In the genomic region with DNA sequence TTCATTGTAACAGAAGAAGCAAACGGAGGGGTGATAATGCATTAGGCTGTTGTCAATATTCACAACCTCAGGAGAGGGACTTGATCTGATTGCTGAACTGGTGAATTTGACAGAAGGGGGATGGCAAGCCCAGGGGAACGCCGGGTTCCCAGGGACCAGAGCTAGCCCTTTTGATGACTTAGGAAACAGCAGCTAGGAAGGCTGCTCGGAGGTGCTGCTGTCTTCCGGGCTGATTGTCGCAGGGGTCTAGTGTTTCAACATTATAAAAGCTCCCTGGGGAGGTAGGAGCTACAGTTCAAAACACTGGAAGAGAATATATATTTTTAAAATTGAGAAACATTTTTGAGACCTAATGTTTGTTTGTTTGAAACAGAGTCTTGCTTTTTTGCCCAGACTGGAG, we compare ENCODE assay signal across 1 cellular context.
TF ChIP-seq lines count a peak whose summit lies in the region.

No MANE protein-coding gene starts in this region.

TF ChIP-seq in WTC11, 78 proteins besides CTCF, POLR2A, EP300 and RAD21:
- TF ChIP-seq FOXJ3 (CRISPR knock-in tag; IDR thresholded peaks at IDR 0.05; ENCODE audit: borderline replicate concordance) (no peak), RELA (CRISPR knock-in tag; IDR thresholded peaks at IDR 0.05; ENCODE audit: borderline replicate concordance) (no peak), TCF7 (CRISPR knock-in tag; IDR thresholded peaks at IDR 0.05; ENCODE audit: low read depth) (no peak), RORB (CRISPR knock-in tag; IDR thresholded peaks at IDR 0.05) (no peak), EMX1 (CRISPR knock-in tag; IDR thresholded peaks at IDR 0.05) (no peak), ZNF396 (CRISPR knock-in tag; IDR thresholded peaks at IDR 0.05; ENCODE audit: borderline replicate concordance) (no peak), GABPB1 (CRISPR knock-in tag; IDR thresholded peaks at IDR 0.05) (no peak), NR2C2 (CRISPR knock-in tag; IDR thresholded peaks at IDR 0.05) (no peak), PRRX2 (CRISPR knock-in tag; IDR thresholded peaks at IDR 0.05) (no peak), ZNF219 (CRISPR knock-in tag; IDR thresholded peaks at IDR 0.05; ENCODE audit: borderline replicate concordance) (no peak), ELF4 (CRISPR knock-in tag; IDR thresholded peaks at IDR 0.05; ENCODE audit: low read depth) (no peak), KAT7 (CRISPR knock-in tag; IDR thresholded peaks at IDR 0.05; ENCODE audit: borderline replicate concordance) (no peak), NR3C1 (CRISPR knock-in tag; conservative IDR thresholded peaks at IDR 0.05; ENCODE audit: low read depth) (no peak), ZNF232 (CRISPR knock-in tag; IDR thresholded peaks at IDR 0.05) (no peak), FOXK1 (CRISPR knock-in tag; IDR thresholded peaks at IDR 0.05) (no peak), JAZF1 (CRISPR knock-in tag; IDR thresholded peaks at IDR 0.05) (no peak)
- TF ChIP-seq, protein P1, sequence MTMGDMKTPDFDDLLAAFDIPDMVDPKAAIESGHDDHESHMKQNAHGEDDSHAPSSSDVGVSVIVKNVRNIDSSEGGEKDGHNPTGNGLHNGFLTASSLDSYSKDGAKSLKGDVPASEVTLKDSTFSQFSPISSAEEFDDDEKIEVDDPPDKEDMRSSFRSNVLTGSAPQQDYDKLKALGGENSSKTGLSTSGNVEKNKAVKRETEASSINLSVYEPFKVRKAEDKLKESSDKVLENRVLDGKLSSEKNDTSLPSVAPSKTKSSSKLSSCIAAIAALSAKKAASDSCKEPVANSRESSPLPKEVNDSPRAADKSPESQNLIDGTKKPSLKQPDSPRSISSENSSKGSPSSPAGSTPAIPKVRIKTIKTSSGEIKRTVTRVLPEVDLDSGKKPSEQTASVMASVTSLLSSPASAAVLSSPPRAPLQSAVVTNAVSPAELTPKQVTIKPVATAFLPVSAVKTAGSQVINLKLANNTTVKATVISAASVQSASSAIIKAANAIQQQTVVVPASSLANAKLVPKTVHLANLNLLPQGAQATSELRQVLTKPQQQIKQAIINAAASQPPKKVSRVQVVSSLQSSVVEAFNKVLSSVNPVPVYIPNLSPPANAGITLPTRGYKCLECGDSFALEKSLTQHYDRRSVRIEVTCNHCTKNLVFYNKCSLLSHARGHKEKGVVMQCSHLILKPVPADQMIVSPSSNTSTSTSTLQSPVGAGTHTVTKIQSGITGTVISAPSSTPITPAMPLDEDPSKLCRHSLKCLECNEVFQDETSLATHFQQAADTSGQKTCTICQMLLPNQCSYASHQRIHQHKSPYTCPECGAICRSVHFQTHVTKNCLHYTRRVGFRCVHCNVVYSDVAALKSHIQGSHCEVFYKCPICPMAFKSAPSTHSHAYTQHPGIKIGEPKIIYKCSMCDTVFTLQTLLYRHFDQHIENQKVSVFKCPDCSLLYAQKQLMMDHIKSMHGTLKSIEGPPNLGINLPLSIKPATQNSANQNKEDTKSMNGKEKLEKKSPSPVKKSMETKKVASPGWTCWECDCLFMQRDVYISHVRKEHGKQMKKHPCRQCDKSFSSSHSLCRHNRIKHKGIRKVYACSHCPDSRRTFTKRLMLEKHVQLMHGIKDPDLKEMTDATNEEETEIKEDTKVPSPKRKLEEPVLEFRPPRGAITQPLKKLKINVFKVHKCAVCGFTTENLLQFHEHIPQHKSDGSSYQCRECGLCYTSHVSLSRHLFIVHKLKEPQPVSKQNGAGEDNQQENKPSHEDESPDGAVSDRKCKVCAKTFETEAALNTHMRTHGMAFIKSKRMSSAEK (CRISPR knock-in tag; IDR thresholded peaks at IDR 0.05; ENCODE audit: borderline replicate concordance), result no peak
- TF ChIP-seq, protein P2, sequence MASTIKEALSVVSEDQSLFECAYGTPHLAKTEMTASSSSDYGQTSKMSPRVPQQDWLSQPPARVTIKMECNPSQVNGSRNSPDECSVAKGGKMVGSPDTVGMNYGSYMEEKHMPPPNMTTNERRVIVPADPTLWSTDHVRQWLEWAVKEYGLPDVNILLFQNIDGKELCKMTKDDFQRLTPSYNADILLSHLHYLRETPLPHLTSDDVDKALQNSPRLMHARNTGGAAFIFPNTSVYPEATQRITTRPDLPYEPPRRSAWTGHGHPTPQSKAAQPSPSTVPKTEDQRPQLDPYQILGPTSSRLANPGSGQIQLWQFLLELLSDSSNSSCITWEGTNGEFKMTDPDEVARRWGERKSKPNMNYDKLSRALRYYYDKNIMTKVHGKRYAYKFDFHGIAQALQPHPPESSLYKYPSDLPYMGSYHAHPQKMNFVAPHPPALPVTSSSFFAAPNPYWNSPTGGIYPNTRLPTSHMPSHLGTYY (CRISPR knock-in tag; IDR thresholded peaks at IDR 0.05), result no peak
- TF ChIP-seq, protein P3, sequence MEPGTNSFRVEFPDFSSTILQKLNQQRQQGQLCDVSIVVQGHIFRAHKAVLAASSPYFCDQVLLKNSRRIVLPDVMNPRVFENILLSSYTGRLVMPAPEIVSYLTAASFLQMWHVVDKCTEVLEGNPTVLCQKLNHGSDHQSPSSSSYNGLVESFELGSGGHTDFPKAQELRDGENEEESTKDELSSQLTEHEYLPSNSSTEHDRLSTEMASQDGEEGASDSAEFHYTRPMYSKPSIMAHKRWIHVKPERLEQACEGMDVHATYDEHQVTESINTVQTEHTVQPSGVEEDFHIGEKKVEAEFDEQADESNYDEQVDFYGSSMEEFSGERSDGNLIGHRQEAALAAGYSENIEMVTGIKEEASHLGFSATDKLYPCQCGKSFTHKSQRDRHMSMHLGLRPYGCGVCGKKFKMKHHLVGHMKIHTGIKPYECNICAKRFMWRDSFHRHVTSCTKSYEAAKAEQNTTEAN (CRISPR knock-in tag; IDR thresholded peaks at IDR 0.05), result no peak
- TF ChIP-seq, protein P4, sequence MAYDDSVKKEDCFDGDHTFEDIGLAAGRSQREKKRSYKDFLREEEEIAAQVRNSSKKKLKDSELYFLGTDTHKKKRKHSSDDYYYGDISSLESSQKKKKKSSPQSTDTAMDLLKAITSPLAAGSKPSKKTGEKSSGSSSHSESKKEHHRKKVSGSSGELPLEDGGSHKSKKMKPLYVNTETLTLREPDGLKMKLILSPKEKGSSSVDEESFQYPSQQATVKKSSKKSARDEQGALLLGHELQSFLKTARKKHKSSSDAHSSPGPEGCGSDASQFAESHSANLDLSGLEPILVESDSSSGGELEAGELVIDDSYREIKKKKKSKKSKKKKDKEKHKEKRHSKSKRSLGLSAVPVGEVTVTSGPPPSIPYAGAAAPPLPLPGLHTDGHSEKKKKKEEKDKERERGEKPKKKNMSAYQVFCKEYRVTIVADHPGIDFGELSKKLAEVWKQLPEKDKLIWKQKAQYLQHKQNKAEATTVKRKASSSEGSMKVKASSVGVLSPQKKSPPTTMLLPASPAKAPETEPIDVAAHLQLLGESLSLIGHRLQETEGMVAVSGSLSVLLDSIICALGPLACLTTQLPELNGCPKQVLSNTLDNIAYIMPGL (CRISPR knock-in tag; IDR thresholded peaks at IDR 0.05), result no peak
